Comparison of ENCODE assay signal across 18 cellular contexts in the genomic region with DNA sequence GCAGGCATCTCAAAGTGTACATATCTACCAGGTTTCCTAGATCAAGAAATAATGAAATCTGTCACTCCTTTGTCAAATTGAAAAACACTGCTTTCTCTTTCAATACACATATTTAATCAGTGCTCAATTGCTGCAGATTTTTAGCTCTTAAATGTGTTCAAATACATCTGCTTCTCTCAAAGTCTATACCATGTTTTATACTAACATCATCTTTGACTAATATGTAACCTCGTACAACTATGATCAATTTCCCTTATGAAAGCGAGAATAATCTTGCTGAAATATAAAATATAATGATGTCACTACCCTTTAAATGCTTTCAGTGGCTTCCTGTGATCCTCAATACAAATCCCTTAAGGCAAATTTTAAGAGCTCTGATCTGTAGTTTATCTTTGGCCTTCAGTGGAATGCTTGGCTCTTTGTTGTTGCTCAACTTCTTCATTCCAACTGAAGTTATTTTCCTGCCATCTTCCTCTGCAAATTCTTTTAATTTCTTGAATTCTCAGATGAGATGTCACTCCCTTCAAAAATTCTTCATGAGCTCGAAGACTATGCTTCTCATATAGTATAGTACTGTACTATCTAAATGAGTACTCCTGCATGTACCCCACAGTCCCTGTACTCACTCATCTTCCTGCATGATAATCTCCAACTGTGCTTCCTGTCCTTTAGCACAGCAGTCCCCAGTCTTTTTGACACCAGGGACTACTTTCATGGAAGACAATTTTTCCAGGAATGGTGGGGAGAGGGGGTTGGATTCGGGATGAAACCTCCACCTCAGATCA.
DNase-seq lines count a peak whose midpoint lies in the region; ATAC-seq, FAIRE-seq and TF ChIP-seq lines count a peak whose summit lies in the region.
"Had no signal": no experiment of that assay in that cellular context is flagged by ENCODE, and none has a peak within 500 bp of the region (broad histone marks: within the 10 kb centered on the region; RNA-seq: fewer than 3 reads in every experiment).

No MANE protein-coding gene starts in this region.

- H3K4me3 ChIP-seq in SK-N-MC (no peak overlapping the region), HepG2 (replicated peaks in 1 of 3; ENCODE audit: insufficient read depth in 1 of 3, low read depth in 2 of 3, low read length in 3 of 3) (no peak overlapping the region), GM23338 (no peak overlapping the region)
- H3K4me3 ChIP-seq: sigmoid colon had no signal

- no peak overlapping the region for H3K27ac Mint-ChIP-seq in GM23338
- H3K27ac Mint-ChIP-seq: H9; mesothelial cell of epicardium; stimulated activated naive B cell treated with anti-CD40 and anti-IgM and Interleukin-4, amounts not matched to agents 10 μg/mL and 1 μg/mL and 100 μg/mL, for 72 hours had no signal

- H3K36me3 ChIP-seq in SK-N-MC (ENCODE audit: insufficient read depth, low read length): peaks cover 5% of the 10 kb centered on the region; the same call in 1 of the 2 replicates
- H3K36me3 ChIP-seq in HepG2 (replicated peaks in 1 of 2; ENCODE audit: control insufficient read depth in 1 of 2, insufficient read depth in 2 of 2, low read length in 2 of 2): no peaks in the 10 kb centered on the region
- H3K36me3 ChIP-seq in GM23338 (ENCODE audit: insufficient read depth): no peaks in the 10 kb centered on the region
- H3K36me3 ChIP-seq: sigmoid colon had no signal

- no peak overlapping the region for H3K9ac ChIP-seq in SK-N-MC (ENCODE audit: insufficient read length)
- no peak overlapping the region for H3K9ac ChIP-seq in HepG2 (ENCODE audit: insufficient read depth, low read depth, low read length)

- peaks cover 7% of the 10 kb centered on the region; the same call in 2 of the 3 replicates for H3K36me3 Mint-ChIP-seq in GM23338 (ENCODE audit: low read depth)
- H3K36me3 Mint-ChIP-seq: mesothelial cell of epicardium; stimulated activated naive B cell treated with anti-CD40 and anti-IgM and Interleukin-4, amounts not matched to agents 10 μg/mL and 1 μg/mL and 100 μg/mL, for 72 hours had no signal

- intact Hi-C loops in HepG2 (cut with micrococcal nuclease; ENCODE audit: unreplicated experiment): no loop called here

- H4K20me1 ChIP-seq in HepG2 (ENCODE audit: insufficient read depth, low read length) (no peaks in the 10 kb centered on the region), GM23338 (replicated peaks; ENCODE audit: insufficient read depth) (no peaks in the 10 kb centered on the region)

- ATAC-seq in GM18873 (IDR thresholded peaks at IDR 0.05; ENCODE audit: low FRiP score, unreplicated experiment) (no peak), HepG2 (no peak), GM23338 (no peak)
- ATAC-seq: stimulated activated naive B cell treated with anti-CD40 and anti-IgM and Interleukin-4, amounts not matched to agents 10 μg/mL and 1 μg/mL and 100 μg/mL, for 72 hours had no signal

- no peak for TF ChIP-seq CTCF in HepG2 (CRISPR knock-in tag; IDR thresholded peaks at IDR 0.05)
- TF ChIP-seq CTCF in GM23338 (conservative IDR thresholded peaks at IDR 0.05; ENCODE audit: low read depth in 2 of 2): no peak

- WGBS in HepG2 (ENCODE audit: low lambda C conversion rate): 3% methylated on average over 4 of the region's 4 CpGs

- POLR2A ChIA-PET in HepG2 (lab: Yijun Ruan, JAX): no interaction called here

- peak; percentile 94 for DNase-seq in EL
- peak; percentile 28 for DNase-seq in SK-N-MC (ENCODE audit: low read depth, low spot score)
- DNase-seq in fibroblast of peridontal ligament (ENCODE audit: extremely low read depth): peak; percentile 83
- peak; percentile 56 for DNase-seq in renal cortical epithelial cell (ENCODE audit: low read depth)
- DNase-seq in NCI-H146 (lab: John Stamatoyannopoulos, UW): no peak
- no peak for DNase-seq in HepG2 (ENCODE audit: low spot score)
- no peak for DNase-seq in GM23338 (ENCODE audit: low spot score)
- DNase-seq: activated CD4-positive, alpha-beta T cell treated with anti-CD3 and anti-CD28 coated beads, Interleukin-2, amount 50 U/mL, for 48 hours; dermis blood vessel endothelial cell; DMS79 treated with DMSO at 0.1 percent for 48 hours; H9; NCI-H1105; NCI-H2227 treated with DMSO at 0.1 percent for 48 hours; nucleus accumbens; sigmoid colon; stimulated activated naive B cell treated with anti-CD40 and anti-IgM and Interleukin-4, amounts not matched to agents 10 μg/mL and 1 μg/mL and 100 μg/mL, for 72 hours had no signal

- no peaks in the 10 kb centered on the region for H3K27me3 Mint-ChIP-seq in GM23338 (ENCODE audit: insufficient read depth, low read depth, poor library complexity)

- CTCF ChIA-PET in HepG2 (lab: Yijun Ruan, JAX; ENCODE audit: low intra/inter-chr PET ratio, low total read pairs): no interaction called here

- H3F3A ChIP-seq in GM23338 (replicated peaks; ENCODE audit: low read depth): no peaks in the 10 kb centered on the region

- H2AFZ ChIP-seq in HepG2 (ENCODE audit: low read length) (no peak overlapping the region), GM23338 (no peak overlapping the region)

- H3K79me2 ChIP-seq in HepG2 (ENCODE audit: insufficient read depth, low read length) (no peaks in the 10 kb centered on the region), GM23338 (replicated peaks; ENCODE audit: insufficient read depth) (no peaks in the 10 kb centered on the region)

- in situ Hi-C loops in HepG2 (cut with HindIII; ENCODE audit: extremely low pct_ligation_motif_present, low pct_unique_long_range_greater_than_20kb): no loop called here

- H3K4me1 ChIP-seq in HepG2 (ENCODE audit: insufficient read depth, low read length): no peaks in the 10 kb centered on the region
- no peaks in the 10 kb centered on the region for H3K4me1 ChIP-seq in GM23338 (ENCODE audit: insufficient read depth)

- no peak for TF ChIP-seq POLR2A in HepG2 (IDR thresholded peaks at IDR 0.05; ENCODE audit: insufficient read depth in 1 of 2, low read depth in 2 of 2, low read length in 2 of 2)

- TF ChIP-seq EP300 in HepG2 (IDR thresholded peaks at IDR 0.05; ENCODE audit: low read depth in 2 of 2, low read length in 2 of 2) (no peak), HepG2 (CRISPR knock-in tag; IDR thresholded peaks at IDR 0.05; ENCODE audit: borderline replicate concordance) (no peak)

- no TSS peak for BruUV-seq in HepG2 (replicated peaks; lab: Mats Ljungman, UMichigan)

- H3K4me3 Mint-ChIP-seq in GM23338: no peak overlapping the region
- H3K4me3 Mint-ChIP-seq: H9; mesothelial cell of epicardium; stimulated activated naive B cell treated with anti-CD40 and anti-IgM and Interleukin-4, amounts not matched to agents 10 μg/mL and 1 μg/mL and 100 μg/mL, for 72 hours had no signal

- H3K9me2 ChIP-seq in GM23338 (ENCODE audit: insufficient read depth): no peaks in the 10 kb centered on the region

- H3K4me1 Mint-ChIP-seq in GM23338: no peaks in the 10 kb centered on the region
- H3K4me1 Mint-ChIP-seq: H9; mesothelial cell of epicardium; stimulated activated naive B cell treated with anti-CD40 and anti-IgM and Interleukin-4, amounts not matched to agents 10 μg/mL and 1 μg/mL and 100 μg/mL, for 72 hours had no signal

- H3K4me2 ChIP-seq in HepG2 (ENCODE audit: low read depth, low read length) (no peak overlapping the region), GM23338 (no peak overlapping the region)

- TF ChIP-seq RAD21 in HepG2 (CRISPR knock-in tag; IDR thresholded peaks at IDR 0.05): no peak

- H3K27me3 ChIP-seq in HepG2 (ENCODE audit: control insufficient read depth in 1 of 2, insufficient read depth in 2 of 2, low read length in 2 of 2): no peaks in the 10 kb centered on the region
- H3K27me3 ChIP-seq in GM23338 (ENCODE audit: insufficient read depth): no peaks in the 10 kb centered on the region
- H3K27me3 ChIP-seq: sigmoid colon had no signal

- H3K27ac ChIP-seq in SK-N-MC (peak overlapping the region; percentile 34), HepG2 (ENCODE audit: extremely low read length, insufficient read depth, low read length) (no peak overlapping the region), GM23338 (ENCODE audit: low read depth) (no peak overlapping the region)
- H3K27ac ChIP-seq: sigmoid colon had no signal

- no peak for FAIRE-seq in HepG2 (lab: Jason Lieb, UNC)

- no peaks in the 10 kb centered on the region; the same call in 1 of the 2 replicates for H3K9me3 ChIP-seq in SK-N-MC (ENCODE audit: low read depth, low read length)
- H3K9me3 ChIP-seq in HepG2 (ENCODE audit: low read length): no peaks in the 10 kb centered on the region
- H3K9me3 ChIP-seq: sigmoid colon had no signal

- H3K9me3 Mint-ChIP-seq in GM23338: peaks cover 18% of the 10 kb centered on the region; the same call in 2 of the 3 replicates
- H3K9me3 Mint-ChIP-seq: stimulated activated naive B cell treated with anti-CD40 and anti-IgM and Interleukin-4, amounts not matched to agents 10 μg/mL and 1 μg/mL and 100 μg/mL, for 72 hours had no signal

TF ChIP-seq in HepG2, 621 proteins besides CTCF, POLR2A, EP300 and RAD21 (continues in another document):
- TF ChIP-seq ZSCAN31 (CRISPR knock-in tag; IDR thresholded peaks at IDR 0.05; ENCODE audit: low read depth) (no peak), ZNF121 (CRISPR knock-in tag; IDR thresholded peaks at IDR 0.05) (no peak), MIER3 (CRISPR knock-in tag; IDR thresholded peaks at IDR 0.05; ENCODE audit: borderline replicate concordance) (no peak), ZNF256 (CRISPR knock-in tag; conservative IDR thresholded peaks at IDR 0.05) (no peak), ZNF589 (CRISPR knock-in tag; conservative IDR thresholded peaks at IDR 0.05) (no peak), SALL2 (CRISPR knock-in tag; IDR thresholded peaks at IDR 0.05) (no peak)

TF ChIP-seq in GM23338, 12 proteins besides CTCF, POLR2A, EP300 and RAD21 (continues in another document):
- no peak for TF ChIP-seq ETS1 (IDR thresholded peaks at IDR 0.05)
- no peak for TF ChIP-seq CREB1 (CRISPR knock-in tag; IDR thresholded peaks at IDR 0.05; ENCODE audit: low read depth)

Comparison
In these comparisons a context has a peak if more than half of its experiments do, and no peak if none do; other contexts are left out.
1. DNase-seq: peak in EL (single experiment), SK-N-MC (single experiment), fibroblast of peridontal ligament (single experiment) and renal cortical epithelial cell (single experiment); none in NCI-H146 (single experiment), HepG2 (single experiment) and GM23338 (single experiment).